In the genomic region with DNA sequence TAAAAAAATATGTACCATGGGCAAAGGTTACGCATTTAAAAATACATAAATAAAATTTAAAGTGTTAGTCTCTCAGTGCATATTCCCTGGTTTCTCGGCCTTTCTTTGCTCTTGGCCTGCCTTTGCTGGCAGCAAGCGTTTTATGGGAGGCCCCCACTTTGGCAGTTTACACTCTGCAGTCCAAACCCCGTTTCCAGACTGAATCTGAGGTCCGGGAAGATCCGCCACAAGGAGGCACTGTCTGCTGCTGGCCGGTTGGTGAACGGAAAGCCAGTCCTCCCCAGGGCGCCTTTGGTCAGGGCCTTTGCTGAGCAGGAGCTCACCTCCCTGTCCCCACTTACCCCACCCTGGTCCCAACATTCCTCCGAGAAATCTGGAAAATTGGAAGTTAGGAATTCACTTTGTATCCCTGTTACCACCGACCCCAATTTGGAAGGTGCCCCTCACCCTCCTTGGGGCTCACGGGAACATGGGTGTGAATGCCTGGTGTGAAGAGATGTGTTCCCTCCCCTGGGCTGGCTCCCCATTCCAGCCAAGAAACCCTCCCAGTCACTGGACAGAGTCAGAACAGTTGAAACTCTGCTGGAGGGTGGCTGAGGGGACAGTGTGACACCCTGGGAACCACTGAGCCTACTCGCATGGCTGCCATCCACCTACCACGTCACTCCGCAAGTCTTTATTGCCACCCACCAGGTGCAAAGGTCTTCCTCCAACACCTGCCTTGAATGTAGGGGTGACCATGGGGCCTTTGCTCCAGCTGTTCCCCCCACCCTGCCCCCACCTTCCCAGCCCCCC, we compare ENCODE assay signal across 8 cellular contexts. TPM values are rescaled to one million over a fixed set of nuclear protein-coding genes. Genes with fewer than 3 reads are reported as not detected.
DNase-seq lines count a peak whose midpoint lies in the region; ATAC-seq, FAIRE-seq and TF ChIP-seq lines count a peak whose summit lies in the region.

No MANE protein-coding gene starts in this region.

- H3K4me1 ChIP-seq in GM23248 (ENCODE audit: insufficient read depth) (no peaks in the 10 kb centered on the region), K562 (replicated peaks in 1 of 2; ENCODE audit: control insufficient read depth in 2 of 2, insufficient read depth in 2 of 2, low read length in 2 of 2) (peaks cover 3 to 17% of the 10 kb centered on the region in 2 experiments; a peak in 4 of 5 replicates)

- H3K4me3 ChIP-seq in AG09309 (ENCODE audit: control insufficient read depth, low read depth, low read length) = no peak overlapping the region
- H3K4me3 ChIP-seq in GM23248 = no peak overlapping the region
- no peak overlapping the region for H3K4me3 ChIP-seq in K562

- no peak for DNase-seq in AG09309 (ENCODE audit: low read depth)
- DNase-seq in GM23248 = peak; percentile 76
- DNase-seq in SKM-1 treated with dmso at 0.1 percent for 144 hours (lab: John Stamatoyannopoulos, UW; ENCODE audit: unreplicated experiment) = peak; percentile 41
- peak; percentile 71 to 85 (median 77) for DNase-seq in K562 (ENCODE audit: extremely low read depth in 1 of 4, low spot score in 3 of 4)
- peak; percentile 86 for DNase-seq in iPS-NIHi7 (ENCODE audit: extremely low spot score)
- peak; percentile 52 for DNase-seq in stimulated activated CD4-positive, alpha-beta T cell treated with anti-CD3 and anti-CD28 coated beads, Interleukin-1b, Interleukin-23, amount 100 ng/mL, for 48 hours
- DNase-seq in superior temporal gyrus (ENCODE audit: extremely low spot score) = no peak

- TF ChIP-seq POLR2A in K562 (conservative IDR thresholded peaks at IDR 0.05) = no peak

- no peaks in the 10 kb centered on the region for H3K9me2 ChIP-seq in GM23248 (ENCODE audit: insufficient read depth)

- H4K20me1 ChIP-seq in GM23248 (ENCODE audit: insufficient read depth) (no peaks in the 10 kb centered on the region), K562 (replicated peaks; ENCODE audit: control insufficient read depth, insufficient read depth, low read length) (no peaks in the 10 kb centered on the region)

- ATAC-seq in K562 = peak; percentile 98
- ATAC-seq in GM21737 (IDR thresholded peaks at IDR 0.05; ENCODE audit: unreplicated experiment) = no peak

- POLR2A ChIA-PET in K562 (lab: Yijun Ruan, JAX) = interaction anchor here (0.6 to 2.5 kb wide), 5 partner anchors 9 to 90 kb away, joined by 3 to 12 read pairs (median 3); partner anchors contain the start of gene SF1

- peak; percentile 60 to 80 for TF ChIP-seq RAD21 in K562 (CRISPR knock-in tag; conservative IDR thresholded peaks at IDR 0.05 in 1 of 2, IDR thresholded peaks at IDR 0.05 in 1 of 2)

- no peaks in the 10 kb centered on the region for H3K9me3 ChIP-seq in GM23248 (ENCODE audit: low read depth)
- no peaks in the 10 kb centered on the region for H3K9me3 ChIP-seq in K562 (replicated peaks; ENCODE audit: control insufficient read depth, insufficient read depth, low read depth, low read length)

- no peak overlapping the region for H3K9ac ChIP-seq in GM23248
- H3K9ac ChIP-seq in K562 (ENCODE audit: insufficient read depth in 1 of 2, low read depth in 2 of 2, low read length in 2 of 2) = peak overlapping the region in 1 of 2 experiments; percentile 66; a peak in 1 of 4 replicates

- H3K79me2 ChIP-seq in GM23248 (ENCODE audit: insufficient read depth) (no peaks in the 10 kb centered on the region), K562 (ENCODE audit: control insufficient read depth, insufficient read depth, low read length) (no peaks in the 10 kb centered on the region)

- no peaks in the 10 kb centered on the region; the same call in 1 of the 2 replicates for H3F3A ChIP-seq in GM23248 (ENCODE audit: insufficient read depth)

- no TSS peak for BruUV-seq in K562 (replicated peaks; lab: Mats Ljungman, UMichigan)

- in situ Hi-C loops in GM23248 (cut with MboI) = no loop called here
- in situ Hi-C loops in K562 (cut with MboI) = loop anchor here (5.0 kb wide), 1 partner anchor 105 kb away; no protein-coding TSS in a partner anchor

- TF ChIP-seq CTCF in AG09309 (IDR thresholded peaks at IDR 0.05; ENCODE audit: control insufficient read depth, insufficient read depth, low read depth, low read length, missing control alignments) (peak; percentile 89), K562 (IDR thresholded peaks at IDR 0.05 in 2 of 3, conservative IDR thresholded peaks at IDR 0.05 in 1 of 3; ENCODE audit: insufficient read depth in 2 of 3, low read depth in 1 of 3, low read length in 3 of 3) (peak; percentile 85 to 92 (median 91))

- H3K27ac ChIP-seq in GM23248 (no peak overlapping the region), K562 (ENCODE audit: extremely low read depth, low read depth, low read length) (no peak overlapping the region)

- H2AFZ ChIP-seq in GM23248 (no peak overlapping the region), K562 (ENCODE audit: low read depth, low read length) (peak overlapping the region; percentile 46)

- H3K4me2 ChIP-seq in GM23248 (ENCODE audit: unreplicated experiment) = no peak overlapping the region
- H3K4me2 ChIP-seq in K562 (ENCODE audit: insufficient read depth, low read length) = no peak overlapping the region

- H3K36me3 ChIP-seq in GM23248 (ENCODE audit: low read depth) = no peaks in the 10 kb centered on the region
- no peaks in the 10 kb centered on the region for H3K36me3 ChIP-seq in K562 (ENCODE audit: control insufficient read depth, insufficient read depth, low read length)

- H3K9me1 ChIP-seq in K562 (ENCODE audit: control insufficient read depth, insufficient read depth, low read length) = no peaks in the 10 kb centered on the region

- no peaks in the 10 kb centered on the region for H3K27me3 ChIP-seq in GM23248 (replicated peaks; ENCODE audit: insufficient read depth)
- no peaks in the 10 kb centered on the region for H3K27me3 ChIP-seq in K562 (ENCODE audit: control insufficient read depth in 2 of 2, insufficient read depth in 2 of 2, low read length in 2 of 2)

- CTCF ChIA-PET in K562 (lab: Yijun Ruan, JAX; ENCODE audit: low intra/inter-chr PET ratio) = interaction anchor here (0.7 to 2.4 kb wide), 4 partner anchors 16 to 274 kb away, joined by 3 to 13 read pairs (median 6); partner anchors contain the start of gene CDC42BPG

- intact Hi-C loops in K562 (cut with micrococcal nuclease) = loop anchor here (1.0 to 5.0 kb wide), 3 partner anchors 60 to 209 kb away; partner anchors contain the start of gene BATF2

- TF ChIP-seq EP300 in K562 (IDR thresholded peaks at IDR 0.05; ENCODE audit: low read length) = no peak

- whole genome bisulfite sequencing in GM23248 (ENCODE audit: low coverage in 1 of 2, low lambda C conversion rate in 2 of 2, missing lambda C conversion rate in 2 of 2), 2 experiments = 45 to 48% methylated on average over 15 of the region's 15 CpGs
- WGBS in K562 (ENCODE audit: insufficient coverage, low coverage, missing lambda C conversion rate) = 34% methylated on average over 15 of the region's 15 CpGs

- peak; percentile 91 for FAIRE-seq in K562 (lab: Jason Lieb, UNC)

RNA-seq across cellular contexts. Expression of gene SF1, which starts 9.4 kb away (rescaled TPM):
- total RNA-seq in GM23248 (2014; rRNA removed; shearing (Covaris generic)) = 81.6 and 106 TPM in 2 replicates
- polyA plus RNA-seq in GM23248 (2016; fragmentation: Nextera tagmentation; extraction: Ambion mirVana) (59.7 and 62.2 TPM in 2 replicates), K562 (2011; rRNA removed) (64.3 and 88.2 TPM in 2 replicates), K562 (2014; fragmentation: Illumina TruSeq; extraction: Trizol) (207 and 244 TPM in 2 replicates), K562 (2014; fragmentation: Nextera tagmentation; extraction: Ambion mirVana) (10 to 100 TPM; 13.1 to 14.0 TPM), K562 (2014; rRNA removed) (123 and 131 TPM in 2 replicates)
- total RNA-seq in K562 (2011; cell fraction: chromatin; rRNA removed; ENCODE audit: low replicate concordance) = 535 and 698 TPM in 2 replicates
- total RNA-seq in K562 (2011; cell fraction: nucleolus; rRNA removed) = 252 and 253 TPM in 2 replicates
- 451 and 617 TPM in 2 replicates for total RNA-seq in K562 (2011; cell fraction: nucleoplasm; rRNA removed)
- total RNA-seq in K562 (2014; rRNA removed) (141 and 158 TPM in 2 replicates), K562 (2014; rRNA removed; fragmentation: Illumina TruSeq; extraction: Trizol) (111 and 122 TPM in 2 replicates), K562 (2015; rRNA removed; fragmentation: Illumina TruSeq; extraction: Trizol) (78.3 and 84.0 TPM in 2 replicates), K562 (2021) (295 and 334 TPM in 2 replicates)
- polyA plus RNA-seq in K562 (2011; cell fraction: cytosol; rRNA removed) = 38.0 and 43.0 TPM in 2 replicates
- 224 and 275 TPM in 2 replicates for polyA plus RNA-seq in K562 (2011; cell fraction: nucleus; rRNA removed)
- polyA plus RNA-seq in K562 (2012) = 197 and 225 TPM in 2 replicates
- 94.0 and 130 TPM in 2 replicates for polyA minus RNA-seq in K562 (2011; rRNA and poly(A)+ RNA removed)
- polyA minus RNA-seq in K562 (2011; cell fraction: cytosol; rRNA and poly(A)+ RNA removed) = 61.7 and 83.6 TPM in 2 replicates
- 141 and 236 TPM in 2 replicates for polyA minus RNA-seq in K562 (2011; cell fraction: nucleus; rRNA and poly(A)+ RNA removed)

RNA-seq across cellular contexts. Expression of gene MAP4K2, which starts 15.3 kb away (rescaled TPM):
- 18.2 and 19.7 TPM in 2 replicates for total RNA-seq in GM23248 (2014; rRNA removed; shearing (Covaris generic))
- 4.2 and 6.2 TPM in 2 replicates for polyA plus RNA-seq in GM23248 (2016; fragmentation: Nextera tagmentation; extraction: Ambion mirVana)
- 11.3 and 40.1 TPM in 2 replicates for total RNA-seq in K562 (2011; cell fraction: chromatin; rRNA removed; ENCODE audit: low replicate concordance)
- total RNA-seq in K562 (2011; cell fraction: nucleolus; rRNA removed) = 20.5 and 22.5 TPM in 2 replicates
- 7.3 and 11.7 TPM in 2 replicates for total RNA-seq in K562 (2011; cell fraction: nucleoplasm; rRNA removed)
- 9.6 and 13.7 TPM in 2 replicates for total RNA-seq in K562 (2014; rRNA removed)
- total RNA-seq in K562 (2014; rRNA removed; fragmentation: Illumina TruSeq; extraction: Trizol) = 3.4 and 4.9 TPM in 2 replicates
- 7.0 and 8.5 TPM in 2 replicates for total RNA-seq in K562 (2015; rRNA removed; fragmentation: Illumina TruSeq; extraction: Trizol)
- total RNA-seq in K562 (2021) = 13.9 and 14.5 TPM in 2 replicates
- 7.3 and 11.2 TPM in 2 replicates for polyA plus RNA-seq in K562 (2011; rRNA removed)
- 11.2 and 14.4 TPM in 2 replicates for polyA plus RNA-seq in K562 (2011; cell fraction: cytosol; rRNA removed)
- polyA plus RNA-seq in K562 (2011; cell fraction: nucleus; rRNA removed) = 40.2 and 43.0 TPM in 2 replicates
- 9.6 and 14.0 TPM in 2 replicates for polyA plus RNA-seq in K562 (2012)
- 8.5 and 12.2 TPM in 2 replicates for polyA plus RNA-seq in K562 (2014; fragmentation: Illumina TruSeq; extraction: Trizol)
- polyA plus RNA-seq in K562 (2014; fragmentation: Nextera tagmentation; extraction: Ambion mirVana) = under 1 TPM; 0.13 to 0.39 TPM
- polyA plus RNA-seq in K562 (2014; rRNA removed) = 10.5 and 11.6 TPM in 2 replicates
- 5.1 and 6.7 TPM in 2 replicates for polyA minus RNA-seq in K562 (2011; rRNA and poly(A)+ RNA removed)
- polyA minus RNA-seq in K562 (2011; cell fraction: cytosol; rRNA and poly(A)+ RNA removed) = 8.8 and 11.1 TPM in 2 replicates
- polyA minus RNA-seq in K562 (2011; cell fraction: nucleus; rRNA and poly(A)+ RNA removed) = 5.8 and 12.4 TPM in 2 replicates

RNA-seq across cellular contexts. Expression of gene MEN1, which starts 22.6 kb away (rescaled TPM):
- 13.2 and 15.8 TPM in 2 replicates for total RNA-seq in GM23248 (2014; rRNA removed; shearing (Covaris generic))
- 24.6 and 26.1 TPM in 2 replicates for polyA plus RNA-seq in GM23248 (2016; fragmentation: Nextera tagmentation; extraction: Ambion mirVana)
- total RNA-seq in K562 (2011; cell fraction: chromatin; rRNA removed; ENCODE audit: low replicate concordance) = 33.3 and 80.8 TPM in 2 replicates
- total RNA-seq in K562 (2011; cell fraction: nucleolus; rRNA removed) = 78.7 and 86.4 TPM in 2 replicates
- total RNA-seq in K562 (2011; cell fraction: nucleoplasm; rRNA removed) = 51.5 and 54.8 TPM in 2 replicates
- 24.3 and 29.4 TPM in 2 replicates for total RNA-seq in K562 (2014; rRNA removed)
- 6.3 and 7.3 TPM in 2 replicates for total RNA-seq in K562 (2014; rRNA removed; fragmentation: Illumina TruSeq; extraction: Trizol)
- 12.3 and 15.0 TPM in 2 replicates for total RNA-seq in K562 (2015; rRNA removed; fragmentation: Illumina TruSeq; extraction: Trizol)
- 55.7 and 57.2 TPM in 2 replicates for total RNA-seq in K562 (2021)
- polyA plus RNA-seq in K562 (2011; rRNA removed) = 19.3 and 34.7 TPM in 2 replicates
- 22.5 and 54.7 TPM in 2 replicates for polyA plus RNA-seq in K562 (2011; cell fraction: cytosol; rRNA removed)
- polyA plus RNA-seq in K562 (2011; cell fraction: nucleus; rRNA removed) = 88.7 and 149 TPM in 2 replicates
- polyA plus RNA-seq in K562 (2012) = 41.1 and 44.4 TPM in 2 replicates
- polyA plus RNA-seq in K562 (2014; fragmentation: Illumina TruSeq; extraction: Trizol) = 42.7 and 48.3 TPM in 2 replicates
- polyA plus RNA-seq in K562 (2014; fragmentation: Nextera tagmentation; extraction: Ambion mirVana) = 1 to 10 TPM; 3.4 to 3.9 TPM
- polyA plus RNA-seq in K562 (2014; rRNA removed) = 40.5 and 42.5 TPM in 2 replicates
- 6.3 and 9.1 TPM in 2 replicates for polyA minus RNA-seq in K562 (2011; rRNA and poly(A)+ RNA removed)
- 24.1 and 29.2 TPM in 2 replicates for polyA minus RNA-seq in K562 (2011; cell fraction: cytosol; rRNA and poly(A)+ RNA removed)
- 19.9 and 21.0 TPM in 2 replicates for polyA minus RNA-seq in K562 (2011; cell fraction: nucleus; rRNA and poly(A)+ RNA removed)

RNA-seq across cellular contexts. Expression of gene PYGM, which starts 27.9 kb away (rescaled TPM):
- total RNA-seq in GM23248 (2014; rRNA removed; shearing (Covaris generic)) = not detected in 2 replicates
- polyA plus RNA-seq in GM23248 (2016; fragmentation: Nextera tagmentation; extraction: Ambion mirVana) (not detected in 2 replicates), K562 (2011; rRNA removed) (0.72 and 1.2 TPM in 2 replicates), K562 (2014; fragmentation: Illumina TruSeq; extraction: Trizol) (0.76 and 0.87 TPM in 2 replicates), K562 (2014; fragmentation: Nextera tagmentation; extraction: Ambion mirVana) (under 1 TPM; 0.07 to 0.11 TPM), K562 (2014; rRNA removed) (0.55 and 0.68 TPM in 2 replicates)
- 3.2 and 8.8 TPM in 2 replicates for total RNA-seq in K562 (2011; cell fraction: chromatin; rRNA removed; ENCODE audit: low replicate concordance)
- total RNA-seq in K562 (2011; cell fraction: nucleolus; rRNA removed) = 2.1 and 2.3 TPM in 2 replicates
- 2.2 and 2.8 TPM in 2 replicates for total RNA-seq in K562 (2011; cell fraction: nucleoplasm; rRNA removed)
- total RNA-seq in K562 (2014; rRNA removed) (0.65 and 1.5 TPM in 2 replicates), K562 (2014; rRNA removed; fragmentation: Illumina TruSeq; extraction: Trizol) (0.29 and 0.32 TPM in 2 replicates), K562 (2015; rRNA removed; fragmentation: Illumina TruSeq; extraction: Trizol) (0.33 and 0.60 TPM in 2 replicates), K562 (2021) (0.69 and 1.2 TPM in 2 replicates)
- 0.59 and 1.3 TPM in 2 replicates for polyA plus RNA-seq in K562 (2011; cell fraction: cytosol; rRNA removed)
- polyA plus RNA-seq in K562 (2011; cell fraction: nucleus; rRNA removed) = 1.7 and 3.2 TPM in 2 replicates
- polyA plus RNA-seq in K562 (2012) = 0.68 and 0.82 TPM in 2 replicates
- polyA minus RNA-seq in K562 (2011; rRNA and poly(A)+ RNA removed) = 0.42 and 0.53 TPM in 2 replicates
- polyA minus RNA-seq in K562 (2011; cell fraction: cytosol; rRNA and poly(A)+ RNA removed) = 2.1 and 3.9 TPM in 2 replicates
- polyA minus RNA-seq in K562 (2011; cell fraction: nucleus; rRNA and poly(A)+ RNA removed) = 0.78 and 2.2 TPM in 2 replicates

RNA-seq across cellular contexts. Expression of gene RASGRP2, which starts 43.8 kb away (rescaled TPM):
- not detected in 2 replicates for total RNA-seq in GM23248 (2014; rRNA removed; shearing (Covaris generic))
- polyA plus RNA-seq in GM23248 (2016; fragmentation: Nextera tagmentation; extraction: Ambion mirVana) (0.61 and 0.68 TPM in 2 replicates), K562 (2011; rRNA removed) (15.7 and 16.6 TPM in 2 replicates), K562 (2014; fragmentation: Illumina TruSeq; extraction: Trizol) (5.5 and 6.3 TPM in 2 replicates), K562 (2014; fragmentation: Nextera tagmentation; extraction: Ambion mirVana) (1 to 10 TPM in 1 of 2 experiments, under 1 TPM in 1; 0.87 to 1.1 TPM), K562 (2014; rRNA removed) (15.8 and 22.7 TPM in 2 replicates)
- 26.8 and 84.8 TPM in 2 replicates for total RNA-seq in K562 (2011; cell fraction: chromatin; rRNA removed; ENCODE audit: low replicate concordance)
- total RNA-seq in K562 (2011; cell fraction: nucleolus; rRNA removed) = 33.2 and 45.9 TPM in 2 replicates
- total RNA-seq in K562 (2011; cell fraction: nucleoplasm; rRNA removed) = 30.1 and 31.5 TPM in 2 replicates
- total RNA-seq in K562 (2014; rRNA removed) (10.8 and 12.3 TPM in 2 replicates), K562 (2014; rRNA removed; fragmentation: Illumina TruSeq; extraction: Trizol) (4.2 and 5.3 TPM in 2 replicates), K562 (2015; rRNA removed; fragmentation: Illumina TruSeq; extraction: Trizol) (4.1 and 5.0 TPM in 2 replicates), K562 (2021) (14.6 and 15.8 TPM in 2 replicates)
- polyA plus RNA-seq in K562 (2011; cell fraction: cytosol; rRNA removed) = 13.8 and 38.4 TPM in 2 replicates
- 53.6 and 109 TPM in 2 replicates for polyA plus RNA-seq in K562 (2011; cell fraction: nucleus; rRNA removed)
- 19.5 and 23.1 TPM in 2 replicates for polyA plus RNA-seq in K562 (2012)
- polyA minus RNA-seq in K562 (2011; rRNA and poly(A)+ RNA removed) = 3.7 and 10.1 TPM in 2 replicates
- polyA minus RNA-seq in K562 (2011; cell fraction: cytosol; rRNA and poly(A)+ RNA removed) = 12.1 and 13.2 TPM in 2 replicates
- 16.0 and 20.5 TPM in 2 replicates for polyA minus RNA-seq in K562 (2011; cell fraction: nucleus; rRNA and poly(A)+ RNA removed)

Comparison
In these comparisons a context has a peak if more than half of its experiments do, and no peak if none do; other contexts are left out.
1. DNase-seq: peak in GM23248 (single experiment), SKM-1 treated with dmso at 0.1 percent for 144 hours (single experiment), K562 (4 of 4), iPS-NIHi7 (single experiment) and stimulated activated CD4-positive, alpha-beta T cell treated with anti-CD3 and anti-CD28 coated beads, Interleukin-1b, Interleukin-23, amount 100 ng/mL, for 48 hours (single experiment); none in AG09309 (single experiment) and superior temporal gyrus (single experiment).